16 cellular contexts compared by ENCODE assay signal in the genomic region with DNA sequence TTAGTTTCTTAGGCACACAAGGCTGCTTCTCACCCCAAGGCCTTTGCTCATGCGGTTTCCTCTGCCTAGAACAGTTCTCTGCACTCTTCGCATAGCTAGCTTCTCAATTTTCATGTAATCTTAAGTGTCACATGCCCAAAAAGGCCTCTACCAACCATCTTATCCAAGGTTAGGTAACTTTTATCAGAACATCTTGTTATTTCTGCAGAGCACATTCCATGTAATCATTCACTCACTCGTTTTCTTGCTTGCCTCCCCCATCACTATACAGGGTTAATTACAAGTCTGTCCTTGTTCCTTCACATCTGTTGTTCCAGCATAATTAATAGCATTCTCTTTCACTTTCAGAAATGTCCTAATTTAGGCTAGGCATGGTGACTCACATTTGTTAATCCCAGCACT. TPM values are rescaled to one million over a fixed set of nuclear protein-coding genes. Genes with fewer than 3 reads are reported as not detected.
DNase-seq lines count a peak whose midpoint lies in the region; ATAC-seq and TF ChIP-seq lines count a peak whose summit lies in the region.
"Had no signal": no experiment of that assay in that cellular context is flagged by ENCODE, and none has a peak within 500 bp of the region (broad histone marks: within the 10 kb centered on the region; RNA-seq: fewer than 3 reads in every experiment).

No MANE protein-coding gene starts in this region.

- no peak overlapping the region for H3K4me3 Mint-ChIP-seq in brain
- H3K4me3 Mint-ChIP-seq in osteocyte (ENCODE audit: unreplicated experiment), result no peak overlapping the region
- H3K4me3 Mint-ChIP-seq: activated T-helper 17 cell treated with anti-CD3 and anti-CD28 coated beads, Interleukin-2, amount 50 U/mL, for 72 hours had no signal

- no peak for TF ChIP-seq POLR2A in GM18505 (IDR thresholded peaks at IDR 0.05; ENCODE audit: borderline replicate concordance, extremely low read depth, insufficient read depth, insufficient read length)

- TF ChIP-seq CTCF in brain (conservative IDR thresholded peaks at IDR 0.05), result no peak
- TF ChIP-seq CTCF in osteocyte (IDR thresholded peaks at IDR 0.05), result no peak

- H3K4me1 Mint-ChIP-seq in brain (no peaks in the 10 kb centered on the region), osteocyte (ENCODE audit: unreplicated experiment) (peaks cover 5% of the 10 kb centered on the region)
- H3K4me1 Mint-ChIP-seq: activated T-helper 17 cell treated with anti-CD3 and anti-CD28 coated beads, Interleukin-2, amount 50 U/mL, for 72 hours had no signal

- peak overlapping the region; percentile 10 to 81 (median 28) for H3K27ac Mint-ChIP-seq in brain
- H3K27ac Mint-ChIP-seq in osteocyte (ENCODE audit: unreplicated experiment), result no peak overlapping the region
- H3K27ac Mint-ChIP-seq: activated T-helper 17 cell treated with anti-CD3 and anti-CD28 coated beads, Interleukin-2, amount 50 U/mL, for 72 hours; progenitor cell of endocrine pancreas had no signal

- H3K36me3 Mint-ChIP-seq in brain, result peaks cover 53% of the 10 kb centered on the region
- H3K36me3 Mint-ChIP-seq in osteocyte (ENCODE audit: unreplicated experiment), result peaks cover 28% of the 10 kb centered on the region

- H3K9me3 Mint-ChIP-seq in brain (no peaks in the 10 kb centered on the region), osteocyte (ENCODE audit: unreplicated experiment) (no peaks in the 10 kb centered on the region)
- H3K9me3 Mint-ChIP-seq: activated T-helper 17 cell treated with anti-CD3 and anti-CD28 coated beads, Interleukin-2, amount 50 U/mL, for 72 hours had no signal

- ATAC-seq in HG02678 (IDR thresholded peaks at IDR 0.05; ENCODE audit: unreplicated experiment) (no peak), GM18505 (IDR thresholded peaks at IDR 0.05; ENCODE audit: unreplicated experiment) (no peak)
- ATAC-seq: activated T-helper 17 cell treated with anti-CD3 and anti-CD28 coated beads, Interleukin-2, amount 50 U/mL, for 72 hours; left lobe of liver had no signal

- H3K27me3 Mint-ChIP-seq in brain (no peaks in the 10 kb centered on the region), osteocyte (ENCODE audit: unreplicated experiment) (no peaks in the 10 kb centered on the region)
- H3K27me3 Mint-ChIP-seq: activated T-helper 17 cell treated with anti-CD3 and anti-CD28 coated beads, Interleukin-2, amount 50 U/mL, for 72 hours; progenitor cell of endocrine pancreas had no signal

- DNase-seq in DMS 273 (lab: John Stamatoyannopoulos, UW; ENCODE audit: unreplicated experiment), result peak; percentile 55
- peak; percentile 44 for DNase-seq in MV-4-11 (lab: John Stamatoyannopoulos, UW)
- DNase-seq in myocyte (ENCODE audit: low read depth), result peak; percentile 16
- DNase-seq in osteocyte (ENCODE audit: extremely low spot score, unreplicated experiment), result no peak
- no peak for DNase-seq in SW480 (ENCODE audit: low spot score)
- DNase-seq: activated CD4-positive, alpha-beta T cell treated with anti-CD3 and anti-CD28 coated beads, Interleukin-2, amount 50 U/mL, for 1 hour; Caco-2; dermis blood vessel endothelial cell; NCI-H1417; SIG-M5 had no signal

RNA-seq across cellular contexts. Expression of a gene that starts 53.8 kb away (rescaled TPM):
- polyA plus RNA-seq in brain (ENCODE audit: insufficient read depth, low read depth, low replicate concordance), result 99.3 TPM
- total RNA-seq in myocyte, result 8.9 and 10.5 TPM in 2 replicates
- 13.6 TPM for polyA plus RNA-seq in myocyte (2012)
- total RNA-seq in osteocyte, result 33.4 and 33.9 TPM in 2 replicates

Comparison
In these comparisons a context has a peak if more than half of its experiments do, and no peak if none do; other contexts are left out.
1. DNase-seq: peak in DMS 273 (single experiment), MV-4-11 (single experiment) and myocyte (single experiment); none in osteocyte (single experiment) and SW480 (single experiment).